ENCODE assay signal across 9 cellular contexts in genomic region chr19:46296722-46297431, GRCh38. TPM values are rescaled to one million over a fixed set of nuclear protein-coding genes. Genes with fewer than 3 reads are reported as not detected.
DNase-seq lines count a peak whose midpoint lies in the region; ATAC-seq and TF ChIP-seq lines count a peak whose summit lies in the region.
"Had no signal": no experiment of that assay in that cellular context is flagged by ENCODE, and none has a peak within 500 bp of the region (broad histone marks: within the 10 kb centered on the region; RNA-seq: fewer than 3 reads in every experiment).

HIF3A (plus strand) TSS chr19:46297042; CDS start chr19:46297077, 35 bp downstream.

- no peaks in the 10 kb centered on the region for H3K36me3 ChIP-seq in lower lobe of right lung
- H3K36me3 ChIP-seq in testis (ENCODE audit: low read depth, missing control alignments): no peaks in the 10 kb centered on the region
- no peaks in the 10 kb centered on the region for H3K36me3 ChIP-seq in Karpas-422 (ENCODE audit: insufficient read depth, low read length)

- TF ChIP-seq CTCF in lower lobe of right lung (IDR thresholded peaks at IDR 0.05) (no peak), testis (IDR thresholded peaks at IDR 0.05) (no peak)

- H3K9me2 ChIP-seq in Karpas-422 (replicated peaks; ENCODE audit: insufficient read depth, low read length): no peaks in the 10 kb centered on the region

- H3K9me3 ChIP-seq in lower lobe of right lung (no peaks in the 10 kb centered on the region), testis (no peaks in the 10 kb centered on the region), Karpas-422 (ENCODE audit: low read length) (no peaks in the 10 kb centered on the region)

- no peak within 1 kb of the TSS for H3K4me2 ChIP-seq in Karpas-422 (ENCODE audit: low read depth, low read length, poor library complexity, severe bottlenecking)

- peak; percentile 4 to 23 for ATAC-seq in lower lobe of right lung
- no peak for ATAC-seq in HG03025 (IDR thresholded peaks at IDR 0.05; ENCODE audit: low FRiP score, unreplicated experiment)

- TF ChIP-seq POLR2A in testis (IDR thresholded peaks at IDR 0.05): no peak

- 4 to 15% methylated on average over 14 to 41 of the region's 44 CpGs for WGBS in testis, 2 donors

- no peaks in the 10 kb centered on the region for H4K20me1 ChIP-seq in Karpas-422 (ENCODE audit: insufficient read depth, low read depth, low read length)

- peak; percentile 39 for DNase-seq in NCI-H2171 (lab: John Stamatoyannopoulos, UW)
- DNase-seq in dermis microvascular lymphatic vessel endothelial cell (ENCODE audit: low read depth in 2 of 2): peak in 1 of 2 donors; percentile 65
- DNase-seq in lower lobe of right lung: peak; percentile 79
- peak; percentile 84 for DNase-seq in testis
- no peak for DNase-seq in Karpas-422
- DNase-seq in NCI-H1694 treated with DMSO at 0.1 percent for 48 hours (lab: John Stamatoyannopoulos, UW): no peak
- DNase-seq in activated gamma-delta T cell treated with Interleukin-2 at 50 U/mL for 16 hours: no peak

- intact Hi-C loops in lower lobe of right lung (cut with DNase I): no loop called here
- intact Hi-C loops in testis (cut with DNase I; ENCODE audit: low total_unique reads): no loop called here

- H3K4me3 ChIP-seq in lower lobe of right lung (peak within 1 kb of the TSS; percentile 55), testis (peak within 1 kb of the TSS; percentile 39 to 55), Karpas-422 (ENCODE audit: low read length) (no peak within 1 kb of the TSS)

- no peaks in the 10 kb centered on the region for H3K79me2 ChIP-seq in Karpas-422 (ENCODE audit: low read length)

- H3K27me3 ChIP-seq in lower lobe of right lung (ENCODE audit: low read depth) (no peaks in the 10 kb centered on the region), testis (no peaks in the 10 kb centered on the region), Karpas-422 (ENCODE audit: low read length) (no peaks in the 10 kb centered on the region)

- peaks cover 49% of the 10 kb centered on the region for H3K4me1 ChIP-seq in lower lobe of right lung
- peaks cover 30% of the 10 kb centered on the region for H3K4me1 ChIP-seq in testis
- H3K4me1 ChIP-seq in Karpas-422 (ENCODE audit: low read length): peaks cover 5% of the 10 kb centered on the region

- H2AFZ ChIP-seq in Karpas-422 (ENCODE audit: low read length): no peak within 1 kb of the TSS

- no peak within 1 kb of the TSS for H3K9ac ChIP-seq in Karpas-422 (ENCODE audit: low read length)

- H3K27ac ChIP-seq in lower lobe of right lung (peak within 1 kb of the TSS; percentile 88), testis (peak within 1 kb of the TSS; percentile 89 to 90), Karpas-422 (ENCODE audit: low read length) (no peak within 1 kb of the TSS)

RNA-seq across cellular contexts. Expression of gene HIF3A, which starts in this region (rescaled TPM):
- total RNA-seq in dermis microvascular lymphatic vessel endothelial cell (11.9 and 14.8 TPM in 2 replicates), lower lobe of right lung (64.1 TPM), testis (100 to 1,000 TPM in 1 of 2 donors, 10 to 100 TPM in 1; 82.6 to 105 TPM)
- 3.8 TPM for polyA plus RNA-seq in testis (ENCODE audit: insufficient read depth, low read depth, low replicate concordance)
- total RNA-seq in Karpas-422 (2014; rRNA removed; shearing (Covaris generic); ENCODE audit: low replicate concordance): not detected in 2 replicates
- total RNA-seq: mononuclear cell had no signal

Comparison
In these comparisons a context has a peak if more than half of its experiments do, and no peak if none do; other contexts are left out.
1. RNA of gene HIF3A (total RNA-seq): 82.6 to 105 TPM in testis, 64.1 TPM in lower lobe of right lung (single experiment) and 11.9 to 14.8 TPM in dermis microvascular lymphatic vessel endothelial cell; not detected in Karpas-422; every median in the first group is over 10 times any median in the second.
2. DNase-seq: peak in NCI-H2171 (single experiment), lower lobe of right lung (single experiment) and testis (single experiment); none in Karpas-422 (single experiment), NCI-H1694 treated with DMSO at 0.1 percent for 48 hours (single experiment) and activated gamma-delta T cell treated with Interleukin-2 at 50 U/mL for 16 hours (single experiment).